ENCODE assay signal across 14 cellular contexts in the genomic region with DNA sequence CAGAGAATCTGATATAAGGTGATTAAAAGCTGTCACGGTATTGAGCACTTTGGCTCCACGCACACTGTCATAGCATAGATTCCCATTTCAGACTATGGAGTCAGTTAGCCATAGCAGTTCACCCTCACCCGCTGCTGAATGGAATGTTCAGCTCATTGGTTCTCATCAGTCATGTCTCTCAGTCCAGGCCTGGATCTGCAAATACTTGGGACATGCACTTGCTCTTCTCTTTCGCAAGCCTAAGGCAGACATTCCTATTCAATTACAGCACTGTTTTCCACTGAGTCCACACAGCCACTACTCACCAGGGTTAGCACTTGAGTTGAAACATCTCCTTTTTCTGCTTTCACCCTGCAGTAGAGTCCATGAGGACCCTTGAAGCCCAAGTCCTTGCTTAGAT. TPM values are rescaled to one million over a fixed set of nuclear protein-coding genes. Genes with fewer than 3 reads are reported as not detected.
DNase-seq lines count a peak whose midpoint lies in the region; ATAC-seq and TF ChIP-seq lines count a peak whose summit lies in the region.
"Had no signal": no experiment of that assay in that cellular context is flagged by ENCODE, and none has a peak within 500 bp of the region (broad histone marks: within the 10 kb centered on the region; RNA-seq: fewer than 3 reads in every experiment).

No MANE protein-coding gene starts in this region.

- peaks cover 12% of the 10 kb centered on the region for H3K4me1 ChIP-seq in mesodermal cell (ENCODE audit: control insufficient read depth, insufficient read depth, low read length, poor library complexity, severe bottlenecking)
- H3K4me1 ChIP-seq: esophagus muscularis mucosa had no signal

- DNase-seq in AG09309 (ENCODE audit: low read depth) (peak; percentile 59), HuH-7.5 (ENCODE audit: low spot score) (peak; percentile 11), epithelial cell of esophagus (ENCODE audit: low read depth) (peak; percentile 85), NCI-H748 (lab: John Stamatoyannopoulos, UW; ENCODE audit: unreplicated experiment) (no peak), AML-193 (lab: John Stamatoyannopoulos, UW) (no peak)
- DNase-seq in activated naive CD4-positive, alpha-beta T cell treated with anti-CD3 and anti-CD28 coated beads, Interleukin-2, amount 50 U/mL, for 72 hours (ENCODE audit: low spot score in 2 of 2): no peak
- DNase-seq: C1 segment of cervical spinal cord; NCI-H1694 treated with DMSO at 0.1 percent for 48 hours; NCI-H69; SHP77 treated with DMSO at 0.1 percent for 48 hours; stimulated activated CD4-positive, alpha-beta T cell treated with anti-CD3 and anti-CD28 coated beads, Interleukin-2, amount 100 ng/mL, for 24 hours had no signal

- H3K4me3 ChIP-seq in AG09309 (ENCODE audit: control insufficient read depth, low read depth, low read length) (no peak overlapping the region), epithelial cell of esophagus (ENCODE audit: low read length) (no peak overlapping the region), mesodermal cell (ENCODE audit: extremely low read depth, insufficient read depth, low read length, poor library complexity, severe bottlenecking) (no peak overlapping the region)
- H3K4me3 ChIP-seq: esophagus muscularis mucosa had no signal

- H3K9me3 Mint-ChIP-seq in activated naive CD4-positive, alpha-beta T cell treated with anti-CD3 and anti-CD28 coated beads, Interleukin-2, amount 50 U/mL, for 72 hours: no peaks in the 10 kb centered on the region

- no peak overlapping the region for H3K27ac Mint-ChIP-seq in activated naive CD4-positive, alpha-beta T cell treated with anti-CD3 and anti-CD28 coated beads, Interleukin-2, amount 50 U/mL, for 72 hours

- peak overlapping the region; percentile 53 for H3K27ac ChIP-seq in mesodermal cell (ENCODE audit: low read depth, low read length, severe bottlenecking)
- H3K27ac ChIP-seq: esophagus muscularis mucosa had no signal

- no peaks in the 10 kb centered on the region for H3K36me3 ChIP-seq in mesodermal cell (ENCODE audit: control insufficient read depth, insufficient read depth, low read length)
- H3K36me3 ChIP-seq: esophagus muscularis mucosa had no signal

- no peaks in the 10 kb centered on the region for H3K36me3 Mint-ChIP-seq in activated naive CD4-positive, alpha-beta T cell treated with anti-CD3 and anti-CD28 coated beads, Interleukin-2, amount 50 U/mL, for 72 hours

- no peak for ATAC-seq in activated naive CD4-positive, alpha-beta T cell treated with anti-CD3 and anti-CD28 coated beads, Interleukin-2, amount 50 U/mL, for 72 hours
- ATAC-seq in GM21381 (IDR thresholded peaks at IDR 0.05; ENCODE audit: unreplicated experiment): no peak

- 93 to 100% methylated on average over 1 to 2 of the region's 4 CpGs for WGBS in mesodermal cell (ENCODE audit: insufficient coverage in 2 of 2), 2 experiments

- TF ChIP-seq CTCF in AG09309 (IDR thresholded peaks at IDR 0.05; ENCODE audit: control insufficient read depth, insufficient read depth, low read depth, low read length, missing control alignments): no peak
- TF ChIP-seq CTCF in epithelial cell of esophagus (IDR thresholded peaks at IDR 0.05; ENCODE audit: insufficient read depth, low read depth, low read length, missing control alignments): no peak

- no peaks in the 10 kb centered on the region for H3K9me3 ChIP-seq in mesodermal cell (ENCODE audit: control insufficient read depth, low read length)
- H3K9me3 ChIP-seq: esophagus muscularis mucosa had no signal

RNA-seq across cellular contexts. Expression of a gene that starts 30.6 kb away (rescaled TPM):
- polyA plus RNA-seq in mesodermal cell (2013, experiment 1 of 2): 14.6 TPM
- 12.8 TPM for polyA plus RNA-seq in mesodermal cell (2013, experiment 2 of 2)
- 10 to 100 TPM in 1 of 2 donors, 1 to 10 TPM in 1; 3.6 to 28.3 TPM for total RNA-seq in activated naive CD4-positive, alpha-beta T cell treated with anti-CD3 and anti-CD28 coated beads, Interleukin-2, amount 50 U/mL, for 72 hours

Comparison
In these comparisons a context has a peak if more than half of its experiments do, and no peak if none do; other contexts are left out.
1. DNase-seq: peak in AG09309 (single experiment), HuH-7.5 (single experiment) and epithelial cell of esophagus (single experiment); none in NCI-H748 (single experiment), activated naive CD4-positive, alpha-beta T cell treated with anti-CD3 and anti-CD28 coated beads, Interleukin-2, amount 50 U/mL, for 72 hours (0 of 2) and AML-193 (0 of 2).